Comparison of ENCODE assay signal across 26 cellular contexts in the genomic region with DNA sequence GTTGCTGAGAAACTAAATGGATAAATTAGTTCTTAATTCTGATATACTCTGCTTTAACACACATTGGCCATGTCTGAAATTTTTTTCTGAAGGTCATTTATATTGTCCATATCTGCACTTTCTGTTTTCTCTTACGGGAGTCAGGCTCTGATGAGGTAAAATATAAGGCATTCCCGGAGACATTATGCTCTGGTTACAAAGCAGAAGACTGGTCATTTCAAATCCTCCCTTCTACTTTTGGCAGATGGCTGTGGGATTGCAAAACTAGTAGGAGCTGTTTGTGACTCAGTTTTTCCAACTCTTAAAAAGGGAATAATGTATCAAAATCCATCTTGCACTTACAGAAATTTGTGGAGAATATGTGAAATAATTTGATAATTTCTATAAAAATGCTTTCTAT.
DNase-seq lines count a peak whose midpoint lies in the region; ATAC-seq lines count a peak whose summit lies in the region.
"Had no signal": no experiment of that assay in that cellular context is flagged by ENCODE, and none has a peak within 500 bp of the region (broad histone marks: within the 10 kb centered on the region; RNA-seq: fewer than 3 reads in every experiment).

No MANE protein-coding gene starts in this region.

- no peak overlapping the region for H3K14ac ChIP-seq in mesenchymal stem cell (ENCODE audit: low read length in 2 of 2)

- H3K27me3 ChIP-seq in GM23248 (replicated peaks; ENCODE audit: insufficient read depth): no peaks in the 10 kb centered on the region
- no peaks in the 10 kb centered on the region for H3K27me3 ChIP-seq in adipocyte (replicated peaks; ENCODE audit: control insufficient read depth, insufficient read depth, low read length)
- H3K27me3 ChIP-seq in mesenchymal stem cell (ENCODE audit: control insufficient read depth in 1 of 2, insufficient read depth in 1 of 2, low read length in 2 of 2): no peaks in the 10 kb centered on the region
- H3K27me3 ChIP-seq: SJCRH30 had no signal

- H3K79me1 ChIP-seq in mesenchymal stem cell (replicated peaks; ENCODE audit: low read length, poor library complexity, severe bottlenecking): no peaks in the 10 kb centered on the region

- H3K9me2 ChIP-seq in GM23248 (ENCODE audit: insufficient read depth): no peaks in the 10 kb centered on the region

- H3K4me1 ChIP-seq in GM23248 (ENCODE audit: insufficient read depth) (no peaks in the 10 kb centered on the region), adipocyte (ENCODE audit: control insufficient read depth, insufficient read depth, low read length) (peaks cover 14% of the 10 kb centered on the region), mesenchymal stem cell (ENCODE audit: control insufficient read depth, insufficient read depth, low read depth, low read length) (no peaks in the 10 kb centered on the region)
- H3K4me1 ChIP-seq: SJCRH30 had no signal

- no peaks in the 10 kb centered on the region for H3K9me3 ChIP-seq in GM23248 (ENCODE audit: low read depth)
- H3K9me3 ChIP-seq in adipocyte (ENCODE audit: control insufficient read depth, low read length): no peaks in the 10 kb centered on the region
- H3K9me3 ChIP-seq in mesenchymal stem cell (ENCODE audit: control insufficient read depth, low read length): no peaks in the 10 kb centered on the region
- H3K9me3 ChIP-seq: SJCRH30 had no signal

- no peak overlapping the region for H3K4me2 ChIP-seq in GM23248 (ENCODE audit: unreplicated experiment)
- H3K4me2 ChIP-seq in mesenchymal stem cell (ENCODE audit: low read length, poor library complexity, severe bottlenecking): no peak overlapping the region
- H3K4me2 ChIP-seq: GM23338 had no signal

- H3K9ac ChIP-seq in GM23248 (no peak overlapping the region), adipocyte (ENCODE audit: low read length) (peak overlapping the region; percentile 34), mesenchymal stem cell (ENCODE audit: low read length) (peak overlapping the region; percentile 76)

- H4K8ac ChIP-seq in mesenchymal stem cell (ENCODE audit: low read length): no peak overlapping the region

- no peak overlapping the region for H4K91ac ChIP-seq in mesenchymal stem cell (ENCODE audit: low read length)

- no peaks in the 10 kb centered on the region for H4K20me1 ChIP-seq in GM23248 (ENCODE audit: insufficient read depth)

- DNase-seq in GM23248 (peak; percentile 23), adipocyte (ENCODE audit: low read depth) (peak; percentile 15), fibroblast of peridontal ligament (ENCODE audit: extremely low read depth) (peak; percentile 2), mesenchymal stem cell (peak; percentile 18), NCI-H345 (lab: John Stamatoyannopoulos, UW) (no peak), ureter (ENCODE audit: low spot score) (no peak)
- DNase-seq: Calu3; DMS79 treated with DMSO at 0.1 percent for 48 hours; GF-D8; H9; MM.1S; NCI-H1092 treated with DMSO at 0.1 percent for 48 hours; NCI-H1436; NCI-H187 treated with DMSO at 0.1 percent for 48 hours; NCI-H2107; NCI-H446 treated with DMSO at 0.1 percent for 48 hours; NCI-H526; NCI-H82; NK-92 treated with Interleukin-12 subunit alpha and Interleukin-12 subunit beta, amount 100 ng/mL, for 24 hours; PC-3; SJCRH30 had no signal

- no peak overlapping the region for H3K23ac ChIP-seq in mesenchymal stem cell (ENCODE audit: low read length in 2 of 2)

- ATAC-seq in HG03159 (IDR thresholded peaks at IDR 0.05; ENCODE audit: unreplicated experiment): no peak
- ATAC-seq: GM23338, K562, PC-3, Right ventricle myocardium inferior, SK-N-SH treated with all-trans-retinoic acid at 6 μM for 48 hours had no signal

- in situ Hi-C loops in GM23248 (cut with MboI): no loop called here

- H2BK15ac ChIP-seq in mesenchymal stem cell (ENCODE audit: low read depth, poor library complexity, severe bottlenecking): no peak overlapping the region

- no peak overlapping the region for H2AFZ ChIP-seq in GM23248
- H2AFZ ChIP-seq in mesenchymal stem cell (ENCODE audit: low read depth, low read length): no peak overlapping the region
- H2AFZ ChIP-seq: GM23338 had no signal

- H3K79me2 ChIP-seq in GM23248 (ENCODE audit: insufficient read depth): no peaks in the 10 kb centered on the region

- no peak overlapping the region for H3K4me3 ChIP-seq in GM23248
- peak overlapping the region; percentile 58 for H3K4me3 ChIP-seq in adipocyte (ENCODE audit: low read length)
- H3K4me3 ChIP-seq in mesenchymal stem cell (ENCODE audit: insufficient read depth in 1 of 2, low read depth in 1 of 2, low read length in 2 of 2): no peak overlapping the region
- H3K4me3 ChIP-seq: GM23338, K562, SJCRH30 had no signal

- H2BK5ac ChIP-seq in mesenchymal stem cell (ENCODE audit: low read depth, low read length, poor library complexity, severe bottlenecking): no peak overlapping the region

- H2AK5ac ChIP-seq in mesenchymal stem cell (ENCODE audit: low read length, severe bottlenecking): no peak overlapping the region

- H3K18ac ChIP-seq in mesenchymal stem cell (ENCODE audit: low read depth in 1 of 2, low read length in 2 of 2): no peak overlapping the region

- no peak overlapping the region for H2BK12ac ChIP-seq in mesenchymal stem cell (ENCODE audit: low read length in 2 of 2)

- H3K36me3 ChIP-seq in GM23248 (ENCODE audit: low read depth): no peaks in the 10 kb centered on the region
- no peaks in the 10 kb centered on the region for H3K36me3 ChIP-seq in adipocyte (ENCODE audit: control insufficient read depth, insufficient read depth, low read length, severe bottlenecking)
- no peaks in the 10 kb centered on the region for H3K36me3 ChIP-seq in mesenchymal stem cell (ENCODE audit: control insufficient read depth in 1 of 2, insufficient read depth in 2 of 2, low read depth in 1 of 2, low read length in 2 of 2)
- H3K36me3 ChIP-seq: SJCRH30 had no signal

- no peak overlapping the region for H2BK120ac ChIP-seq in mesenchymal stem cell (ENCODE audit: low read depth, low read length)

- no peak overlapping the region for H3K4ac ChIP-seq in mesenchymal stem cell (ENCODE audit: low read depth in 1 of 2, low read length in 2 of 2)

- WGBS in GM23248 (ENCODE audit: low coverage in 1 of 2, low lambda C conversion rate in 2 of 2, missing lambda C conversion rate in 2 of 2), 2 experiments: 11 to 19% methylated on average over 2 of the region's 2 CpGs
- WGBS in mesenchymal stem cell: 79% methylated on average over 2 of the region's 2 CpGs

- H3K27ac ChIP-seq in GM23248 (no peak overlapping the region), mesenchymal stem cell (ENCODE audit: low read length, poor library complexity, severe bottlenecking) (no peak overlapping the region)
- H3K27ac ChIP-seq: SJCRH30 had no signal

- no peaks in the 10 kb centered on the region for H3F3A ChIP-seq in GM23248 (ENCODE audit: insufficient read depth)

Comparison
In these comparisons a context has a peak if more than half of its experiments do, and no peak if none do; other contexts are left out.
1. DNase-seq: peak in GM23248 (single experiment), adipocyte (single experiment), fibroblast of peridontal ligament (single experiment) and mesenchymal stem cell (single experiment); none in NCI-H345 (single experiment) and ureter (single experiment).